ENCODE assay signal across 12 cellular contexts in the genomic region with DNA sequence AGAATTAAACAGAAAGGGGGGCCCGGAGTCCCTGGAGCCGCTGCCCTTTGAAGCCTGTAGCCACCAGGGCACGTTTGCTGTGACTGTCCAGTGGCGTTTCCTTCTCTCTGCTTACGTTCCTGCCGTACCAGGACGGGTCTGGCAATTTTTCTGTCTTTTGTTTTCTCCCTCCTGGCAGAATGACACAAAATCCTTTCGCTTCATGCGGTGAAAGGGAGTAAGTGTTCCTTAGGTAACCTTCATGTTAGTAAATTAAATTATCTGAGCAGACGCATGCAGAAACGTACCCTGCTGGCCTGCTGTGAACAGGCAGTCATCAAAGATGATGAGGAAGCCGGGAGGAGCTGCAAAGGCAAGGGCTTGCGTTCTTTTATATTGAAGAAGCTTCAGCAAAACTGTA.
DNase-seq lines count a peak whose midpoint lies in the region; ATAC-seq and TF ChIP-seq lines count a peak whose summit lies in the region.
"Had no signal": no experiment of that assay in that cellular context is flagged by ENCODE, and none has a peak within 500 bp of the region (broad histone marks: within the 10 kb centered on the region; RNA-seq: fewer than 3 reads in every experiment).

No MANE protein-coding gene starts in this region.

- peaks cover under 1% of the 10 kb centered on the region; the same call in 1 of the 2 replicates for H3F3A ChIP-seq in PC-9 (ENCODE audit: insufficient read depth, low read depth)

- H4K20me1 ChIP-seq in PC-9 (ENCODE audit: insufficient read depth), result no peaks in the 10 kb centered on the region

- DNase-seq in heart left ventricle (peak in 1 of 5 donors; percentile 20), cardiac septum (ENCODE audit: low spot score) (no peak), epithelial cell of proximal tubule (ENCODE audit: low read depth) (no peak), neural crest cell (ENCODE audit: low read depth, low spot score) (peak; percentile 20), vagina (ENCODE audit: extremely low spot score in 2 of 2) (no peak), SHP77 treated with DMSO at 0.1 percent for 48 hours (lab: John Stamatoyannopoulos, UW) (no peak), PC-9 (no peak), NCI-H1417 treated with DMSO at 0.1 percent for 48 hours (lab: John Stamatoyannopoulos, UW) (no peak)
- DNase-seq: cortex of kidney; GF-D8; NCI-H1105; NK-92 treated with Interleukin-12 subunit alpha and Interleukin-12 subunit beta, amount 100 ng/mL, for 24 hours had no signal

- H3K9me2 ChIP-seq in PC-9 (ENCODE audit: insufficient read depth), result no peaks in the 10 kb centered on the region

- H3K4me2 ChIP-seq in PC-9, result no peak overlapping the region

- H3K4me1 Mint-ChIP-seq in neural crest cell, result peaks cover 15% of the 10 kb centered on the region

- H3K27me3 ChIP-seq in heart left ventricle (no peaks in the 10 kb centered on the region), vagina (no peaks in the 10 kb centered on the region), PC-9 (ENCODE audit: insufficient read depth, low read depth) (no peaks in the 10 kb centered on the region)

- H3K36me3 ChIP-seq in heart left ventricle, result no peaks in the 10 kb centered on the region
- H3K36me3 ChIP-seq in vagina, result no peaks in the 10 kb centered on the region
- no peaks in the 10 kb centered on the region for H3K36me3 ChIP-seq in PC-9 (ENCODE audit: low read depth)

- peak overlapping the region; percentile 44 for H3K27ac Mint-ChIP-seq in neural crest cell (ENCODE audit: unreplicated experiment)

- H3K9me3 Mint-ChIP-seq in neural crest cell, result peaks cover 6% of the 10 kb centered on the region

- TF ChIP-seq POLR2A in heart left ventricle (IDR thresholded peaks at IDR 0.05), result no peak
- TF ChIP-seq POLR2A in vagina (IDR thresholded peaks at IDR 0.05), result no peak

- WGBS in heart left ventricle, 4 donors, result 24 to 31% (median 28%) methylated on average over 13 of the region's 13 CpGs

- BruUV-seq in PC-9 (replicated peaks; lab: Mats Ljungman, UMichigan), result no TSS peak

- POLR2A ChIA-PET in PC-9 (lab: Charles Lee; ENCODE audit: unreplicated experiment), result no interaction called here

- no peaks in the 10 kb centered on the region for H3K36me3 Mint-ChIP-seq in neural crest cell (ENCODE audit: low read depth)

- H3K4me1 ChIP-seq in heart left ventricle (peaks cover 0 to 5% (median 0%) of the 10 kb centered on the region in 12 donors), vagina (peaks cover 4% of the 10 kb centered on the region), PC-9 (replicated peaks; ENCODE audit: insufficient read depth) (peaks cover 14% of the 10 kb centered on the region)

- no peaks in the 10 kb centered on the region for H3K79me2 ChIP-seq in PC-9 (ENCODE audit: low read depth)

- H3K9me3 ChIP-seq in heart left ventricle, result no peaks in the 10 kb centered on the region
- no peaks in the 10 kb centered on the region for H3K9me3 ChIP-seq in vagina
- H3K9me3 ChIP-seq in PC-9 (ENCODE audit: insufficient read depth, low read depth), result no peaks in the 10 kb centered on the region; the same call in 1 of the 2 replicates

- peak overlapping the region in 6 of 12 donors; percentile 4 to 72 (median 24) for H3K27ac ChIP-seq in heart left ventricle
- no peak overlapping the region for H3K27ac ChIP-seq in vagina
- no peak overlapping the region for H3K27ac ChIP-seq in PC-9

- H3K4me3 Mint-ChIP-seq in neural crest cell, result peak overlapping the region; percentile 71

- TF ChIP-seq CTCF in heart left ventricle (IDR thresholded peaks at IDR 0.05) (peak in 3 of 12 donors; percentile 6 to 30 (median 13)), epithelial cell of proximal tubule (conservative IDR thresholded peaks at IDR 0.05; ENCODE audit: low read depth, low read length) (peak; percentile 30), neural crest cell (conservative IDR thresholded peaks at IDR 0.05) (no peak), vagina (IDR thresholded peaks at IDR 0.05) (no peak), PC-9 (conservative IDR thresholded peaks at IDR 0.05) (no peak)

- H3K27me3 Mint-ChIP-seq in neural crest cell (ENCODE audit: low read depth), result no peaks in the 10 kb centered on the region

- peak overlapping the region in 9 of 12 donors; percentile 8 to 40 (median 30) for H3K4me3 ChIP-seq in heart left ventricle
- peak overlapping the region; percentile 49 for H3K4me3 ChIP-seq in epithelial cell of proximal tubule (ENCODE audit: low read depth, low read length)
- peak overlapping the region; percentile 28 to 39 for H3K4me3 ChIP-seq in vagina
- H3K4me3 ChIP-seq in PC-9, result no peak overlapping the region

- intact Hi-C loops in heart left ventricle (cut with DNase I), result no loop called here
- intact Hi-C loops in cardiac septum (cut with DNase I), result no loop called here
- intact Hi-C loops in vagina (cut with DNase I), result no loop called here
- intact Hi-C loops in PC-9 (cut with micrococcal nuclease; ENCODE audit: unreplicated experiment), result no loop called here

- H2AFZ ChIP-seq in PC-9, result no peak overlapping the region

- CTCF ChIA-PET in PC-9 (lab: Charles Lee), result no interaction called here

- peak in 1 of 4 donors; percentile 49 for ATAC-seq in heart left ventricle
